In genomic region chr1:94503153-94503552, GRCh38 we compare ENCODE assay signal across 20 cellular contexts. TPM values are rescaled to one million over a fixed set of nuclear protein-coding genes. Genes with fewer than 3 reads are reported as not detected.
DNase-seq lines count a peak whose midpoint lies in the region; ATAC-seq and TF ChIP-seq lines count a peak whose summit lies in the region.
"Had no signal": no experiment of that assay in that cellular context is flagged by ENCODE, and none has a peak within 500 bp of the region (broad histone marks: within the 10 kb centered on the region; RNA-seq: fewer than 3 reads in every experiment).

No MANE protein-coding gene starts in this region.

- no peaks in the 10 kb centered on the region for H3K27me3 ChIP-seq in CD8-positive, alpha-beta T cell (ENCODE audit: insufficient read depth, low read length)
- H3K27me3 ChIP-seq: BLaER1 had no signal

- H3K36me3 ChIP-seq in CD8-positive, alpha-beta T cell (ENCODE audit: insufficient read depth, low read length), result peaks cover 6% of the 10 kb centered on the region

- no peaks in the 10 kb centered on the region for H3K4me1 ChIP-seq in CD8-positive, alpha-beta T cell (ENCODE audit: insufficient read depth, low read length)
- H3K4me1 ChIP-seq: BLaER1 had no signal

- H3K9me3 ChIP-seq in CD8-positive, alpha-beta T cell (ENCODE audit: low read length), result no peaks in the 10 kb centered on the region
- H3K9me3 ChIP-seq: BLaER1 had no signal

- no peak overlapping the region for H3K4me3 ChIP-seq in foreskin fibroblast (ENCODE audit: low read depth in 1 of 2, low read length in 2 of 2)
- H3K4me3 ChIP-seq in CD8-positive, alpha-beta T cell (ENCODE audit: low read depth, low read length), result no peak overlapping the region
- H3K4me3 ChIP-seq: BLaER1, GM23338 had no signal

- H3K4me3 Mint-ChIP-seq in activated naive CD4-positive, alpha-beta T cell treated with anti-CD3 and anti-CD28 coated beads for 36 hours, result no peak overlapping the region
- H3K4me3 Mint-ChIP-seq in mesothelial cell of epicardium (no peak overlapping the region), progenitor cell of endocrine pancreas (ENCODE audit: low read depth) (no peak overlapping the region)
- no peak overlapping the region for H3K4me3 Mint-ChIP-seq in CD8-positive, alpha-beta T cell
- H3K4me3 Mint-ChIP-seq: B cell; CD4-positive, CD25-positive, alpha-beta regulatory T cell; CD8-positive, alpha-beta memory T cell; GM23338; H9 had no signal

- peak overlapping the region; percentile 15 for H3K27ac Mint-ChIP-seq in activated naive CD4-positive, alpha-beta T cell treated with anti-CD3 and anti-CD28 coated beads for 36 hours
- H3K27ac Mint-ChIP-seq in mesothelial cell of epicardium (peak overlapping the region; percentile 52), progenitor cell of endocrine pancreas (peak overlapping the region; percentile 29)
- no peak overlapping the region for H3K27ac Mint-ChIP-seq in CD8-positive, alpha-beta T cell
- H3K27ac Mint-ChIP-seq: B cell; CD4-positive, CD25-positive, alpha-beta regulatory T cell; GM23338; H9 had no signal

- no peak for DNase-seq in activated naive CD4-positive, alpha-beta T cell treated with anti-CD3 and anti-CD28 coated beads for 36 hours
- no peak for DNase-seq in activated naive CD4-positive, alpha-beta T cell (lab: John Stamatoyannopoulos, UW)
- DNase-seq in left lobe of liver (ENCODE audit: low spot score) (no peak), mesothelial cell of epicardium (ENCODE audit: low spot score in 2 of 2, unreplicated experiment in 2 of 2) (no peak), progenitor cell of endocrine pancreas (ENCODE audit: low spot score, unreplicated experiment) (no peak), foreskin fibroblast (no peak), COLO829 (ENCODE audit: low spot score) (no peak)
- no peak for DNase-seq in CD8-positive, alpha-beta T cell
- DNase-seq: Calu3; CD4-positive, CD25-positive, alpha-beta regulatory T cell; CD8-positive, alpha-beta memory T cell; COR-L47; DND-41; H9 had no signal

- TF ChIP-seq CTCF in mesothelial cell of epicardium (IDR thresholded peaks at IDR 0.05; ENCODE audit: unreplicated experiment), result no peak
- no peak for TF ChIP-seq CTCF in progenitor cell of endocrine pancreas (IDR thresholded peaks at IDR 0.05; ENCODE audit: unreplicated experiment)
- no peak for TF ChIP-seq CTCF in foreskin fibroblast (IDR thresholded peaks at IDR 0.05; ENCODE audit: low read depth, low read length)
- TF ChIP-seq CTCF in CD8-positive, alpha-beta T cell (IDR thresholded peaks at IDR 0.05), result no peak

- H3K36me3 Mint-ChIP-seq in activated naive CD4-positive, alpha-beta T cell treated with anti-CD3 and anti-CD28 coated beads for 36 hours (ENCODE audit: low read depth), result peaks cover 56% of the 10 kb centered on the region
- H3K36me3 Mint-ChIP-seq in mesothelial cell of epicardium (peaks cover 41% of the 10 kb centered on the region), progenitor cell of endocrine pancreas (ENCODE audit: insufficient read depth) (peaks cover 49% of the 10 kb centered on the region)
- H3K36me3 Mint-ChIP-seq in CD8-positive, alpha-beta T cell, result peaks cover 76% of the 10 kb centered on the region

- H3K4me1 Mint-ChIP-seq in activated naive CD4-positive, alpha-beta T cell treated with anti-CD3 and anti-CD28 coated beads for 36 hours (ENCODE audit: low read depth), result no peaks in the 10 kb centered on the region
- H3K4me1 Mint-ChIP-seq in mesothelial cell of epicardium (peaks cover 9% of the 10 kb centered on the region), progenitor cell of endocrine pancreas (ENCODE audit: low read depth) (no peaks in the 10 kb centered on the region)
- no peaks in the 10 kb centered on the region for H3K4me1 Mint-ChIP-seq in CD8-positive, alpha-beta T cell (ENCODE audit: low read depth)
- H3K4me1 Mint-ChIP-seq: GM23338, H9 had no signal

- POLR2A ChIA-PET in CD8-positive, alpha-beta T cell (lab: Charles Lee), result interaction anchor here (1.1 kb wide), 1 partner anchor 32 kb away, joined by 7 read pairs; no protein-coding TSS in a partner anchor

- intact Hi-C loops in activated naive CD4-positive, alpha-beta T cell treated with anti-CD3 and anti-CD28 coated beads for 36 hours (cut with micrococcal nuclease), result no loop called here
- intact Hi-C loops in CD8-positive, alpha-beta T cell (cut with DNase I, micrococcal nuclease), result no loop called here

- no peak overlapping the region for H3K27ac ChIP-seq in CD8-positive, alpha-beta T cell (ENCODE audit: low read depth, low read length)
- H3K27ac ChIP-seq: 22Rv1, BLaER1, C4-2B had no signal

- peak; percentile 52 for ATAC-seq in left lobe of liver
- no peak for ATAC-seq in CD8-positive, alpha-beta T cell
- ATAC-seq: GM23338, HCT116 had no signal

- CTCF ChIA-PET in activated naive CD4-positive, alpha-beta T cell treated with anti-CD3 and anti-CD28 coated beads for 36 hours (lab: Charles Lee), result interaction anchor here (1.2 kb wide), 2 partner anchors 10 to 22 kb away, joined by 4 to 5 read pairs; no protein-coding TSS in a partner anchor
- CTCF ChIA-PET in CD8-positive, alpha-beta T cell (lab: Charles Lee), result interaction anchor here (0.8 kb wide), 1 partner anchor 39 kb away, joined by 4 read pairs; no protein-coding TSS in a partner anchor

- H3K27me3 Mint-ChIP-seq in activated naive CD4-positive, alpha-beta T cell treated with anti-CD3 and anti-CD28 coated beads for 36 hours (ENCODE audit: low read depth), result no peaks in the 10 kb centered on the region
- H3K27me3 Mint-ChIP-seq in mesothelial cell of epicardium (ENCODE audit: low read depth) (no peaks in the 10 kb centered on the region), progenitor cell of endocrine pancreas (no peaks in the 10 kb centered on the region)
- H3K27me3 Mint-ChIP-seq in CD8-positive, alpha-beta T cell (ENCODE audit: low read depth), result no peaks in the 10 kb centered on the region
- H3K27me3 Mint-ChIP-seq: B cell; CD4-positive, CD25-positive, alpha-beta regulatory T cell; CD8-positive, alpha-beta memory T cell had no signal

- peaks cover 4% of the 10 kb centered on the region for H3K9me3 Mint-ChIP-seq in activated naive CD4-positive, alpha-beta T cell treated with anti-CD3 and anti-CD28 coated beads for 36 hours
- no peaks in the 10 kb centered on the region for H3K9me3 Mint-ChIP-seq in mesothelial cell of epicardium
- no peaks in the 10 kb centered on the region for H3K9me3 Mint-ChIP-seq in progenitor cell of endocrine pancreas (ENCODE audit: low read depth)
- peaks cover 7% of the 10 kb centered on the region for H3K9me3 Mint-ChIP-seq in CD8-positive, alpha-beta T cell
- H3K9me3 Mint-ChIP-seq: GM23338, H9 had no signal

RNA-seq across cellular contexts. Expression of gene F3, which starts 38.4 kb away (rescaled TPM):
- under 1 TPM in 1 of 2 experiments, not detected in 1; 0.10 TPM for total RNA-seq in activated naive CD4-positive, alpha-beta T cell treated with anti-CD3 and anti-CD28 coated beads for 36 hours
- total RNA-seq in left lobe of liver, result 2.0 TPM
- 23.9 to 28.8 TPM (median 25.2 TPM) in 3 replicates for total RNA-seq in mesothelial cell of epicardium
- total RNA-seq in progenitor cell of endocrine pancreas, result 84.9 and 95.0 TPM in 2 replicates
- not detected for total RNA-seq in CD8-positive, alpha-beta T cell
- total RNA-seq: CD4-positive, CD25-positive, alpha-beta regulatory T cell had no signal
